8 cellular contexts compared by ENCODE assay signal in genomic region chr17:3048727-3049471, GRCh38. TPM values are rescaled to one million over a fixed set of nuclear protein-coding genes. Genes with fewer than 3 reads are reported as not detected.
A peak's percentile ranks its signal among the peaks of the same experiment; 100 is the strongest.
DNase-seq lines count a peak whose midpoint lies in the region; ATAC-seq and TF ChIP-seq lines count a peak whose summit lies in the region.

No MANE protein-coding gene starts in this region.

- no peaks in the 10 kb centered on the region for H3K4me1 ChIP-seq in BE2C
- H3K4me1 ChIP-seq in liver (ENCODE audit: control insufficient read depth in 4 of 4, insufficient read depth in 4 of 4, low read length in 3 of 4), result peaks cover 0 to 11% (median 7%) of the 10 kb centered on the region in 4 donors

- TF ChIP-seq CTCF in BE2C (IDR thresholded peaks at IDR 0.05; ENCODE audit: low read depth, low read length) (peak; percentile 63), dorsolateral prefrontal cortex (IDR thresholded peaks at IDR 0.05 in 54 of 56, conservative IDR thresholded peaks at IDR 0.05 in 2 of 56; ENCODE audit: low read depth in 1 of 56, partially characterized antibody in 56 of 56) (peak; percentile 73 to 99 (median 92)), liver (IDR thresholded peaks at IDR 0.05; ENCODE audit: low read depth, low read length, missing input control) (peak; percentile 70)

- peak; percentile 89 for ATAC-seq in HG03460 (IDR thresholded peaks at IDR 0.05; ENCODE audit: unreplicated experiment)

- H3K9me3 ChIP-seq in BE2C (no peaks in the 10 kb centered on the region), liver (ENCODE audit: control insufficient read depth in 4 of 4, low read length in 3 of 4) (peaks cover 0 to 5% (median 1%) of the 10 kb centered on the region in 4 donors)

- peak overlapping the region; percentile 75 for H3K4me3 ChIP-seq in BE2C (ENCODE audit: low read depth, low read length)
- H3K4me3 ChIP-seq in dorsolateral prefrontal cortex, result peak overlapping the region; percentile 35 to 96 (median 83)
- H3K4me3 ChIP-seq in liver (ENCODE audit: low read depth in 1 of 3, low read length in 3 of 3), result peak overlapping the region; percentile 67 to 88 (median 79)

- peak overlapping the region in 1 of 2 donors; percentile 22 for H3K9ac ChIP-seq in liver (ENCODE audit: low read depth in 1 of 2, low read length in 2 of 2)

- 2% methylated on average over 50 of the region's 50 CpGs for WGBS in liver

- H3K27me3 ChIP-seq in BE2C (no peaks in the 10 kb centered on the region), dorsolateral prefrontal cortex (no peaks in the 10 kb centered on the region), liver (ENCODE audit: control insufficient read depth in 4 of 4, insufficient read depth in 4 of 4, low read length in 3 of 4) (peaks cover 0 to 2% (median 0%) of the 10 kb centered on the region in 4 donors)

- TF ChIP-seq RAD21 in liver (IDR thresholded peaks at IDR 0.05), result peak; percentile 97

- peak; percentile 93 for DNase-seq in BE2C
- peak; percentile 65 for DNase-seq in GM19240 (ENCODE audit: insufficient read length, low spot score)
- DNase-seq in NCI-H524 treated with DMSO at 0.1 percent for 48 hours (lab: John Stamatoyannopoulos, UW), result peak; percentile 91
- DNase-seq in activated CD4-positive, alpha-beta T cell treated with anti-CD3 and anti-CD28 coated beads, Interleukin-2, amount 50 U/mL, for 24 hours (ENCODE audit: low read depth in 1 of 2, low spot score in 1 of 2), result peak; percentile 86 to 93
- DNase-seq in dorsolateral prefrontal cortex, result peak; percentile 95 to 99 (median 98)
- DNase-seq in stimulated activated CD4-positive, alpha-beta T cell treated with anti-CD3 and anti-CD28 coated beads, Interleukin-4, amount 100 ng/mL, for 1 hour, result peak; percentile 92

- no peaks in the 10 kb centered on the region for H3K36me3 ChIP-seq in BE2C
- H3K36me3 ChIP-seq in liver (ENCODE audit: control insufficient read depth in 4 of 4, insufficient read depth in 3 of 4, low read depth in 1 of 4, low read length in 3 of 4), result no peaks in the 10 kb centered on the region

- intact Hi-C loops in dorsolateral prefrontal cortex (cut with DNase I), result loop anchor here (5.0 to 10.0 kb wide), 5 partner anchors 337 to 678 kb away; partner anchors contain the start of genes CLUH (in 1 of the 2), CTNS (in 1 of the 2), EMC6 (in 1 of the 2) and SHPK (in 1 of the 2)

- peak overlapping the region in 57 of 59 donors; percentile 1 to 92 (median 82) for H3K27ac ChIP-seq in dorsolateral prefrontal cortex
- peak overlapping the region in 1 of 2 donors; percentile 37 for H3K27ac ChIP-seq in liver (ENCODE audit: low read depth in 1 of 2, low read length in 2 of 2)

TF ChIP-seq in liver, 16 proteins besides CTCF, POLR2A, EP300 and RAD21:
- TF ChIP-seq TAF1 (conservative IDR thresholded peaks at IDR 0.05) (no peak), RXRA (IDR thresholded peaks at IDR 0.05) (peak in 1 of 2 donors; percentile 52), SP1 (IDR thresholded peaks at IDR 0.05) (peak; percentile 96), GABPA (IDR thresholded peaks at IDR 0.05 in 1 of 2, conservative IDR thresholded peaks at IDR 0.05 in 1 of 2) (peak in 1 of 2 donors; percentile 74), HNF4A (conservative IDR thresholded peaks at IDR 0.05) (peak in 1 of 2 donors; percentile 25)
TF ChIP-seq in liver: peak in this region for 4.

RNA-seq across cellular contexts. Expression of gene OR1D5, which starts 14.5 kb away (rescaled TPM):
- not detected for polyA plus RNA-seq in BE2C (2012; ENCODE audit: insufficient read depth, insufficient read length, low read depth)
- total RNA-seq in dorsolateral prefrontal cortex, result not detected
- not detected for total RNA-seq in liver
- polyA plus RNA-seq in liver, result not detected

RNA-seq across cellular contexts. Expression of gene OR1D2, which starts 55.3 kb away (rescaled TPM):
- polyA plus RNA-seq in BE2C (2012; ENCODE audit: insufficient read depth, insufficient read length, low read depth), result not detected
- total RNA-seq in dorsolateral prefrontal cortex, result under 1 TPM in 5 of 120 experiments, not detected in 115; 0.11 to 0.57 (median 0.15) TPM
- total RNA-seq in liver, result not detected
- polyA plus RNA-seq in liver, result not detected
